In the genomic region with DNA sequence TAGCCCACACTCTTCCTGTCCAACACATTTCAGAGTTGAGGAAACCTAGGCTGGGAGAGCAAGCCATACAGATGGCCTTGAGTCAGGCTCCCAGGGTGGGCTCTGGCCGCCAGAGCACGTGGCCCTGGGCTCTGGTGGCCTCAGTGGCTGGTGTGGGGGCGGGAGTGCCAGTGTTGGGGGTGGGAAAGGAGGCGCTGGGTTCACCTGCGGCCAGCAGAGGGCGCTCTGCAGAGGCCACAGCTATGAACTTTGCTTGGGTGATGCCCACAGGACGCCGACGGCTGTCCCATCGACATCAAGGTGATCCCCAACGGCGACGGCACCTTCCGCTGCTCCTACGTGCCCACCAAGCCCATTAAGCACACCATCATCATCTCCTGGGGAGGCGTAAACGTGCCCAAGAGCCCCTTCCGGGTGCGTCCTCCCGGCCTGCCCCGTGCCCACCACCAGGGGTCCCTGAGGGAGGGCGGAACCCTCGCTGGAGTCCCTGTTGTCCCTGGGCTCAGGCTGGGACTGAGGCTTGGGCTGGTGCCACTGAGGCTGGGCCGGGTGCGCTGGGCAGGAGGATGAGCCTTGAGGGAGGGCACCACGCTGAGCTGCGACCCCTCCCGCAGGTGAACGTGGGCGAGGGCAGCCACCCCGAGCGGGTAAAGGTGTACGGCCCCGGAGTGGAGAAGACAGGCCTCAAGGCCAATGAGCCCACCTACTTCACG, we compare ENCODE assay signal across 8 cellular contexts. TPM values are rescaled to one million over a fixed set of nuclear protein-coding genes. Genes with fewer than 3 reads are reported as not detected.
DNase-seq lines count a peak whose midpoint lies in the region; ATAC-seq and TF ChIP-seq lines count a peak whose summit lies in the region.

No MANE protein-coding gene starts in this region.

- DNase-seq in CD14-positive monocyte (ENCODE audit: low spot score) (no peak), HK-2 (ENCODE audit: unreplicated experiment) (peak; percentile 39), UCSD-AML1 (lab: John Stamatoyannopoulos, UW; ENCODE audit: unreplicated experiment) (peak; percentile 36), medulla oblongata (ENCODE audit: extremely low spot score) (peak; percentile 39), SHP77 treated with DMSO at 0.1 percent for 48 hours (lab: John Stamatoyannopoulos, UW) (no peak), NCI-H2171 treated with DMSO at 0.1 percent for 48 hours (lab: John Stamatoyannopoulos, UW) (no peak)
- DNase-seq in central memory CD8-positive, alpha-beta T cell (ENCODE audit: low spot score in 2 of 2) = peak in 1 of 2 donors; percentile 43
- DNase-seq in stimulated activated naive B cell treated with anti-CD40 and anti-IgM and Interleukin-4, amounts not matched to agents 10 μg/mL and 1 μg/mL and 100 μg/mL, for 72 hours = no peak

- TF ChIP-seq CTCF in CD14-positive monocyte (IDR thresholded peaks at IDR 0.05) = peak; percentile 97

- H3K27ac Mint-ChIP-seq in CD14-positive monocyte = no peak overlapping the region
- H3K27ac Mint-ChIP-seq in central memory CD8-positive, alpha-beta T cell (ENCODE audit: low read depth) = no peak overlapping the region
- no peak overlapping the region for H3K27ac Mint-ChIP-seq in stimulated activated naive B cell treated with anti-CD40 and anti-IgM and Interleukin-4, amounts not matched to agents 10 μg/mL and 1 μg/mL and 100 μg/mL, for 72 hours

- H3K36me3 Mint-ChIP-seq in CD14-positive monocyte = no peaks in the 10 kb centered on the region
- peaks cover 1% of the 10 kb centered on the region for H3K36me3 Mint-ChIP-seq in central memory CD8-positive, alpha-beta T cell (ENCODE audit: insufficient read depth)
- H3K36me3 Mint-ChIP-seq in stimulated activated naive B cell treated with anti-CD40 and anti-IgM and Interleukin-4, amounts not matched to agents 10 μg/mL and 1 μg/mL and 100 μg/mL, for 72 hours = no peaks in the 10 kb centered on the region

- H3K4me3 Mint-ChIP-seq in CD14-positive monocyte = peak overlapping the region in 1 of 2 donors; percentile 30
- no peak overlapping the region for H3K4me3 Mint-ChIP-seq in central memory CD8-positive, alpha-beta T cell
- H3K4me3 Mint-ChIP-seq in stimulated activated naive B cell treated with anti-CD40 and anti-IgM and Interleukin-4, amounts not matched to agents 10 μg/mL and 1 μg/mL and 100 μg/mL, for 72 hours = peak overlapping the region in 1 of 2 donors; percentile 57

- H3K4me1 Mint-ChIP-seq in CD14-positive monocyte = peaks cover 3% of the 10 kb centered on the region
- no peaks in the 10 kb centered on the region for H3K4me1 Mint-ChIP-seq in central memory CD8-positive, alpha-beta T cell
- peaks cover 6% of the 10 kb centered on the region in 2 donors for H3K4me1 Mint-ChIP-seq in stimulated activated naive B cell treated with anti-CD40 and anti-IgM and Interleukin-4, amounts not matched to agents 10 μg/mL and 1 μg/mL and 100 μg/mL, for 72 hours

- intact Hi-C loops in CD14-positive monocyte (cut with micrococcal nuclease) = loop anchor here (1.0 to 5.0 kb wide), 2 partner anchors 35 to 41 kb away; no protein-coding TSS in a partner anchor

- peaks cover 3 to 5% (median 5%) of the 10 kb centered on the region in 3 donors for H3K27me3 Mint-ChIP-seq in CD14-positive monocyte (ENCODE audit: low read depth in 3 of 3)
- H3K27me3 Mint-ChIP-seq in central memory CD8-positive, alpha-beta T cell = no peaks in the 10 kb centered on the region
- H3K27me3 Mint-ChIP-seq in stimulated activated naive B cell treated with anti-CD40 and anti-IgM and Interleukin-4, amounts not matched to agents 10 μg/mL and 1 μg/mL and 100 μg/mL, for 72 hours = peaks cover 0 to 8% of the 10 kb centered on the region in 2 donors

- no peaks in the 10 kb centered on the region for H3K9me3 Mint-ChIP-seq in CD14-positive monocyte
- no peaks in the 10 kb centered on the region for H3K9me3 Mint-ChIP-seq in central memory CD8-positive, alpha-beta T cell
- H3K9me3 Mint-ChIP-seq in stimulated activated naive B cell treated with anti-CD40 and anti-IgM and Interleukin-4, amounts not matched to agents 10 μg/mL and 1 μg/mL and 100 μg/mL, for 72 hours = no peaks in the 10 kb centered on the region

- peak; percentile 66 for ATAC-seq in central memory CD8-positive, alpha-beta T cell (replicated peaks; ENCODE audit: extremely low read depth, poor library complexity, severe bottlenecking)
- peak; percentile 71 to 74 for ATAC-seq in stimulated activated naive B cell treated with anti-CD40 and anti-IgM and Interleukin-4, amounts not matched to agents 10 μg/mL and 1 μg/mL and 100 μg/mL, for 72 hours (replicated peaks)

RNA-seq across cellular contexts. Expression of a gene that starts 11.9 kb away (rescaled TPM):
- not detected for polyA plus RNA-seq in CD14-positive monocyte

RNA-seq across cellular contexts. Expression of a gene that starts 20.5 kb away (rescaled TPM):
- polyA plus RNA-seq in CD14-positive monocyte = 100 to 1,000 TPM; 511 to 593 TPM

RNA-seq across cellular contexts. Expression of a gene that starts 50.3 kb away (rescaled TPM):
- under 1 TPM in 1 of 2 donors, not detected in 1; 0.26 TPM for polyA plus RNA-seq in CD14-positive monocyte

Comparison
In these comparisons a context has a peak if more than half of its experiments do, and no peak if none do; other contexts are left out.
1. DNase-seq: peak in HK-2 (single experiment), UCSD-AML1 (single experiment) and medulla oblongata (single experiment); none in CD14-positive monocyte (single experiment), stimulated activated naive B cell treated with anti-CD40 and anti-IgM and Interleukin-4, amounts not matched to agents 10 μg/mL and 1 μg/mL and 100 μg/mL, for 72 hours (single experiment), SHP77 treated with DMSO at 0.1 percent for 48 hours (single experiment) and NCI-H2171 treated with DMSO at 0.1 percent for 48 hours (single experiment).